In the genomic region with DNA sequence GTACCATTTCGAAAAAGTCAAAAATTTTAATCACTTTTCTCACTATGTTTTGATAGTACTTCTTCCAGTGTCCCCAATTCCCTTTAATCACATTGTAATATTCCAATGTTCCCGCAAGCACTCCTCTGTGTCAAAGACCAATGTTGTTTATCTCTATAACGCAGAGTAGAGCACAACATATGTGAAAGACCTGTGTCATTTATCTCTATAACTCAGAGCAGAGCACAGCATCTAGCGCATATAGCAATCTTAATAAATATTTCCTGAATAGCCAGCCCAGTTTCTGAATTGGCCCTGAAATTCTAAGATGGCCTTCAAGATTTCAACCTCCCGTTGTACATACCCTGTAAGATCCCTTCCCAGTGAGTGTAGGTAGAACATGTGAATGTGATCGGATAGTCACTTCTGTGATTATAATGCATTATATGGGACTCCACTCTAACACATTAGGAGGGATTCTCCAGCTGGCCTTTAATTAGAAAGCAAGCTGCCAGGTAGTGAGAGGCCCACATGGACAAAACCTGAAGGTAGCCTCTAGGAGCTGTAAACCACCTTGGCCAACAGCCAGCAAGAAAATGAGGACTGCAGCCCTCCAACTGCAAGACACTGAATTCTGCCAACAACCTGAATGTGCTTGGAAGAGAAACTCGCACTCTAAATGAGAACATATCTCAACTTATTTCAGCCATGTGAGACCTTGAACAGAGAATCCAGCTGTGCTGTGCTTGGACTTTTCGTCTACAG, we compare ENCODE assay signal across 1 cellular context.
TF ChIP-seq lines count a peak whose summit lies in the region.

No MANE protein-coding gene starts in this region.

TF ChIP-seq in K562, 482 proteins besides CTCF, POLR2A, EP300 and RAD21 (continued from another document and continues in another):
- TF ChIP-seq, protein P1, sequence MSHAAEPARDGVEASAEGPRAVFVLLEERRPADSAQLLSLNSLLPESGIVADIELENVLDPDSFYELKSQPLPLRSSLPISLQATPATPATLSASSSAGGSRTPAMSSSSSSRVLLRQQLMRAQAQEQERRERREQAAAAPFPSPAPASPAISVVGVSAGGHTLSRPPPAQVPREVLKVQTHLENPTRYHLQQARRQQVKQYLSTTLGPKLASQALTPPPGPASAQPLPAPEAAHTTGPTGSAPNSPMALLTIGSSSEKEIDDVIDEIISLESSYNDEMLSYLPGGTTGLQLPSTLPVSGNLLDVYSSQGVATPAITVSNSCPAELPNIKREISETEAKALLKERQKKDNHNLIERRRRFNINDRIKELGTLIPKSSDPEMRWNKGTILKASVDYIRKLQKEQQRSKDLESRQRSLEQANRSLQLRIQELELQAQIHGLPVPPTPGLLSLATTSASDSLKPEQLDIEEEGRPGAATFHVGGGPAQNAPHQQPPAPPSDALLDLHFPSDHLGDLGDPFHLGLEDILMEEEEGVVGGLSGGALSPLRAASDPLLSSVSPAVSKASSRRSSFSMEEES (CRISPR knock-in tag; IDR thresholded peaks at IDR 0.05), result no peak
- TF ChIP-seq ZNF12 (CRISPR knock-in tag; IDR thresholded peaks at IDR 0.05) (no peak), PHF21A (IDR thresholded peaks at IDR 0.05; ENCODE audit: borderline replicate concordance, low read depth) (no peak), CBFA2T3 (IDR thresholded peaks at IDR 0.05) (peak; percentile 85), MYC (IDR thresholded peaks at IDR 0.05; ENCODE audit: low read depth, low read length) (no peak), MYC (CRISPR knock-in tag; IDR thresholded peaks at IDR 0.05; ENCODE audit: borderline replicate concordance, low read depth) (no peak), MAFG (tag; conservative IDR thresholded peaks at IDR 0.05) (peak; percentile 29; the same call in 1 of the 2 replicates), PTRF (tag; IDR thresholded peaks at IDR 0.05) (no peak), DACH1 (IDR thresholded peaks at IDR 0.05; ENCODE audit: partially characterized antibody) (peak; percentile 54), TCF3 (CRISPR knock-in tag; IDR thresholded peaks at IDR 0.05) (peak; percentile 80), NCOR1 (IDR thresholded peaks at IDR 0.05) (peak; percentile 69; the same call in 1 of the 2 replicates), NFIC (IDR thresholded peaks at IDR 0.05) (peak; percentile 78), PML (IDR thresholded peaks at IDR 0.05; ENCODE audit: low read length) (0 out of 2 replicates have a peak, but pooled peaks have one; percentile 32), TEAD4 (IDR thresholded peaks at IDR 0.05; ENCODE audit: low read length) (peak; percentile 75), TEAD4 (CRISPR knock-in tag; IDR thresholded peaks at IDR 0.05; ENCODE audit: borderline replicate concordance) (no peak), CEBPB (tag; IDR thresholded peaks at IDR 0.05) (no peak)
- TF ChIP-seq, protein P2, sequence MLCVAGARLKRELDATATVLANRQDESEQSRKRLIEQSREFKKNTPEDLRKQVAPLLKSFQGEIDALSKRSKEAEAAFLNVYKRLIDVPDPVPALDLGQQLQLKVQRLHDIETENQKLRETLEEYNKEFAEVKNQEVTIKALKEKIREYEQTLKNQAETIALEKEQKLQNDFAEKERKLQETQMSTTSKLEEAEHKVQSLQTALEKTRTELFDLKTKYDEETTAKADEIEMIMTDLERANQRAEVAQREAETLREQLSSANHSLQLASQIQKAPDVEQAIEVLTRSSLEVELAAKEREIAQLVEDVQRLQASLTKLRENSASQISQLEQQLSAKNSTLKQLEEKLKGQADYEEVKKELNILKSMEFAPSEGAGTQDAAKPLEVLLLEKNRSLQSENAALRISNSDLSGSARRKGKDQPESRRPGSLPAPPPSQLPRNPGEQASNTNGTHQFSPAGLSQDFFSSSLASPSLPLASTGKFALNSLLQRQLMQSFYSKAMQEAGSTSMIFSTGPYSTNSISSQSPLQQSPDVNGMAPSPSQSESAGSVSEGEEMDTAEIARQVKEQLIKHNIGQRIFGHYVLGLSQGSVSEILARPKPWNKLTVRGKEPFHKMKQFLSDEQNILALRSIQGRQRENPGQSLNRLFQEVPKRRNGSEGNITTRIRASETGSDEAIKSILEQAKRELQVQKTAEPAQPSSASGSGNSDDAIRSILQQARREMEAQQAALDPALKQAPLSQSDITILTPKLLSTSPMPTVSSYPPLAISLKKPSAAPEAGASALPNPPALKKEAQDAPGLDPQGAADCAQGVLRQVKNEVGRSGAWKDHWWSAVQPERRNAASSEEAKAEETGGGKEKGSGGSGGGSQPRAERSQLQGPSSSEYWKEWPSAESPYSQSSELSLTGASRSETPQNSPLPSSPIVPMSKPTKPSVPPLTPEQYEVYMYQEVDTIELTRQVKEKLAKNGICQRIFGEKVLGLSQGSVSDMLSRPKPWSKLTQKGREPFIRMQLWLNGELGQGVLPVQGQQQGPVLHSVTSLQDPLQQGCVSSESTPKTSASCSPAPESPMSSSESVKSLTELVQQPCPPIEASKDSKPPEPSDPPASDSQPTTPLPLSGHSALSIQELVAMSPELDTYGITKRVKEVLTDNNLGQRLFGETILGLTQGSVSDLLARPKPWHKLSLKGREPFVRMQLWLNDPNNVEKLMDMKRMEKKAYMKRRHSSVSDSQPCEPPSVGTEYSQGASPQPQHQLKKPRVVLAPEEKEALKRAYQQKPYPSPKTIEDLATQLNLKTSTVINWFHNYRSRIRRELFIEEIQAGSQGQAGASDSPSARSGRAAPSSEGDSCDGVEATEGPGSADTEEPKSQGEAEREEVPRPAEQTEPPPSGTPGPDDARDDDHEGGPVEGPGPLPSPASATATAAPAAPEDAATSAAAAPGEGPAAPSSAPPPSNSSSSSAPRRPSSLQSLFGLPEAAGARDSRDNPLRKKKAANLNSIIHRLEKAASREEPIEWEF (CRISPR knock-in tag; IDR thresholded peaks at IDR 0.05), result no peak
- TF ChIP-seq, protein P3, sequence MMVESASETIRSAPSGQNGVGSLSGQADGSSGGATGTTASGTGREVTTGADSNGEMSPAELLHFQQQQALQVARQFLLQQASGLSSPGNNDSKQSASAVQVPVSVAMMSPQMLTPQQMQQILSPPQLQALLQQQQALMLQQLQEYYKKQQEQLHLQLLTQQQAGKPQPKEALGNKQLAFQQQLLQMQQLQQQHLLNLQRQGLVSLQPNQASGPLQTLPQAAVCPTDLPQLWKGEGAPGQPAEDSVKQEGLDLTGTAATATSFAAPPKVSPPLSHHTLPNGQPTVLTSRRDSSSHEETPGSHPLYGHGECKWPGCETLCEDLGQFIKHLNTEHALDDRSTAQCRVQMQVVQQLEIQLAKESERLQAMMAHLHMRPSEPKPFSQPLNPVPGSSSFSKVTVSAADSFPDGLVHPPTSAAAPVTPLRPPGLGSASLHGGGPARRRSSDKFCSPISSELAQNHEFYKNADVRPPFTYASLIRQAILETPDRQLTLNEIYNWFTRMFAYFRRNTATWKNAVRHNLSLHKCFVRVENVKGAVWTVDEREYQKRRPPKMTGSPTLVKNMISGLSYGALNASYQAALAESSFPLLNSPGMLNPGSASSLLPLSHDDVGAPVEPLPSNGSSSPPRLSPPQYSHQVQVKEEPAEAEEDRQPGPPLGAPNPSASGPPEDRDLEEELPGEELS (CRISPR knock-in tag; IDR thresholded peaks at IDR 0.05; ENCODE audit: borderline replicate concordance), result no peak
- TF ChIP-seq, protein P4, sequence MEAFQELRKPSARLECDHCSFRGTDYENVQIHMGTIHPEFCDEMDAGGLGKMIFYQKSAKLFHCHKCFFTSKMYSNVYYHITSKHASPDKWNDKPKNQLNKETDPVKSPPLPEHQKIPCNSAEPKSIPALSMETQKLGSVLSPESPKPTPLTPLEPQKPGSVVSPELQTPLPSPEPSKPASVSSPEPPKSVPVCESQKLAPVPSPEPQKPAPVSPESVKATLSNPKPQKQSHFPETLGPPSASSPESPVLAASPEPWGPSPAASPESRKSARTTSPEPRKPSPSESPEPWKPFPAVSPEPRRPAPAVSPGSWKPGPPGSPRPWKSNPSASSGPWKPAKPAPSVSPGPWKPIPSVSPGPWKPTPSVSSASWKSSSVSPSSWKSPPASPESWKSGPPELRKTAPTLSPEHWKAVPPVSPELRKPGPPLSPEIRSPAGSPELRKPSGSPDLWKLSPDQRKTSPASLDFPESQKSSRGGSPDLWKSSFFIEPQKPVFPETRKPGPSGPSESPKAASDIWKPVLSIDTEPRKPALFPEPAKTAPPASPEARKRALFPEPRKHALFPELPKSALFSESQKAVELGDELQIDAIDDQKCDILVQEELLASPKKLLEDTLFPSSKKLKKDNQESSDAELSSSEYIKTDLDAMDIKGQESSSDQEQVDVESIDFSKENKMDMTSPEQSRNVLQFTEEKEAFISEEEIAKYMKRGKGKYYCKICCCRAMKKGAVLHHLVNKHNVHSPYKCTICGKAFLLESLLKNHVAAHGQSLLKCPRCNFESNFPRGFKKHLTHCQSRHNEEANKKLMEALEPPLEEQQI (IDR thresholded peaks at IDR 0.05), result peak; percentile 50; the same call in 1 of the 2 replicates
- TF ChIP-seq, protein P5, sequence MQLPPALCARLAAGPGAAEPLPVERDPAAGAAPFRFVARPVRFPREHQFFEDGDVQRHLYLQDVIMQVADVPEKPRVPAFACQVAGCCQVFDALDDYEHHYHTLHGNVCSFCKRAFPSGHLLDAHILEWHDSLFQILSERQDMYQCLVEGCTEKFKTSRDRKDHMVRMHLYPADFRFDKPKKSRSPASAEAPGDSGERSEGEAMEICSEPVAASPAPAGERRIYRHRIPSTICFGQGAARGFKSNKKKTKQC (CRISPR knock-in tag; IDR thresholded peaks at IDR 0.05), result no peak
- TF ChIP-seq, protein P6, sequence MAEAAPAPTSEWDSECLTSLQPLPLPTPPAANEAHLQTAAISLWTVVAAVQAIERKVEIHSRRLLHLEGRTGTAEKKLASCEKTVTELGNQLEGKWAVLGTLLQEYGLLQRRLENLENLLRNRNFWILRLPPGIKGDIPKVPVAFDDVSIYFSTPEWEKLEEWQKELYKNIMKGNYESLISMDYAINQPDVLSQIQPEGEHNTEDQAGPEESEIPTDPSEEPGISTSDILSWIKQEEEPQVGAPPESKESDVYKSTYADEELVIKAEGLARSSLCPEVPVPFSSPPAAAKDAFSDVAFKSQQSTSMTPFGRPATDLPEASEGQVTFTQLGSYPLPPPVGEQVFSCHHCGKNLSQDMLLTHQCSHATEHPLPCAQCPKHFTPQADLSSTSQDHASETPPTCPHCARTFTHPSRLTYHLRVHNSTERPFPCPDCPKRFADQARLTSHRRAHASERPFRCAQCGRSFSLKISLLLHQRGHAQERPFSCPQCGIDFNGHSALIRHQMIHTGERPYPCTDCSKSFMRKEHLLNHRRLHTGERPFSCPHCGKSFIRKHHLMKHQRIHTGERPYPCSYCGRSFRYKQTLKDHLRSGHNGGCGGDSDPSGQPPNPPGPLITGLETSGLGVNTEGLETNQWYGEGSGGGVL (CRISPR knock-in tag; IDR thresholded peaks at IDR 0.05), result no peak
- TF ChIP-seq, protein P7, sequence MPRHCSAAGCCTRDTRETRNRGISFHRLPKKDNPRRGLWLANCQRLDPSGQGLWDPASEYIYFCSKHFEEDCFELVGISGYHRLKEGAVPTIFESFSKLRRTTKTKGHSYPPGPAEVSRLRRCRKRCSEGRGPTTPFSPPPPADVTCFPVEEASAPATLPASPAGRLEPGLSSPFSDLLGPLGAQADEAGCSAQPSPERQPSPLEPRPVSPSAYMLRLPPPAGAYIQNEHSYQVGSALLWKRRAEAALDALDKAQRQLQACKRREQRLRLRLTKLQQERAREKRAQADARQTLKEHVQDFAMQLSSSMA (CRISPR knock-in tag; IDR thresholded peaks at IDR 0.05), result no peak
